Comparison of ENCODE assay signal across 9 cellular contexts in the genomic region with DNA sequence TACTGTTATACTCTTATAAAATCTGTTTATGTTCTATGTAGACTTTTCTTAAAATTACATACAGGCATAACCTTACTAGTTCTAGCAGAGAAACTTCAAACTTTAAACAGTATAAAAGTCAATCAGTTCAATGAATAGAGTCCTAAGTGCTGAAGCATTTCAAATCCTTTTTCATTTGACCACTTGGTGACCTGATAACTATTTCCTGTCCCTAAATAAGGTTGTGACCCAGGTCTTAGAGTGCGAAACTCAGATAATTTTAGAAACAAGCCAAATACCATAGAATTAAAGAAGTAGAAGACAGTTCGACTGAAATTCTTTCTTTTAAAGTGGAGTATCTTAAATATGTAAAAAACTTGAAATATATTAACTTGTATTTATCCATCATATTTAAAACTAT.
"Had no signal": no experiment of that assay in that cellular context is flagged by ENCODE, and none has a peak within 500 bp of the region (broad histone marks: within the 10 kb centered on the region; RNA-seq: fewer than 3 reads in every experiment).

No MANE protein-coding gene starts in this region.

- H3K9ac ChIP-seq: GM23248, KMS-11 had no signal

- H3K4me3 ChIP-seq: GM23248 had no signal

- ATAC-seq: HepG2 had no signal

- H2AFZ ChIP-seq: GM23248 had no signal

- DNase-seq: GM23248, GOT3, H9, HCEC 1CT, KBM-7 had no signal

- H3K4me2 ChIP-seq: KMS-11 had no signal

- FAIRE-seq: H54, HepG2 had no signal

- H3K27ac ChIP-seq: GM23248, HL-60, KMS-11 had no signal
